1 cellular context compared by ENCODE assay signal in the genomic region with DNA sequence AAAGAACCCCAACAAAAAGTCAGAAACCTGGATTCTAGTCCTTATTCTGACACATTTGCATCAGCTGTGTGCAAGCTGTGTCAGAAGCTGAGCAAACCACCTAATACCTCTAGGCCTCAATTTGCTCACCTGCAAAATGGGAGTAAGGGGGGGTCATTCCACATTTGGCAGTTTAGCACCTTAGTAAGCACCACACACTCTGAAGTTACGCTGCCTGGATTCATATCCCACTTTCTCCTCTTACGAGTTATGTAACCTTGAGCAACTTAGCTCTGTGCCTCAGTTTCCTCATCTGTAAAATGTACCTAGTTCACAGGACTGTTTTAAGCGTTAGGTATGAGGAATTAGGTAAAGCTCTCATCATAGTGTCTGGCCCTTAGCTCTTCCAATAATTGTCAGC.
TF ChIP-seq lines count a peak whose summit lies in the region.

No MANE protein-coding gene starts in this region.

TF ChIP-seq in IMR-90, 13 proteins besides CTCF, POLR2A, EP300 and RAD21:
- TF ChIP-seq MAZ (IDR thresholded peaks at IDR 0.05; ENCODE audit: borderline replicate concordance, low read depth, low read length) (no peak), CEBPB (IDR thresholded peaks at IDR 0.05; ENCODE audit: low read depth, low read length) (no peak), SMC3 (IDR thresholded peaks at IDR 0.05; ENCODE audit: low read depth, low read length) (no peak), CHD1 (IDR thresholded peaks at IDR 0.05; ENCODE audit: low read depth, low read length) (no peak), MAFK (IDR thresholded peaks at IDR 0.05; ENCODE audit: low read depth, low read length) (no peak), FOS (IDR thresholded peaks at IDR 0.05; ENCODE audit: low read depth, low read length) (no peak), MXI1 (IDR thresholded peaks at IDR 0.05; ENCODE audit: borderline replicate concordance, low read depth, low read length) (no peak), NFE2L2 (IDR thresholded peaks at IDR 0.05; ENCODE audit: low read depth, low read length) (no peak), BHLHE40 (IDR thresholded peaks at IDR 0.05; ENCODE audit: low read depth, low read length) (no peak), RCOR1 (IDR thresholded peaks at IDR 0.05; ENCODE audit: insufficient replicate concordance, low read length) (no peak), RFX5 (IDR thresholded peaks at IDR 0.05; ENCODE audit: low read depth, low read length) (no peak)
- TF ChIP-seq, protein P1, sequence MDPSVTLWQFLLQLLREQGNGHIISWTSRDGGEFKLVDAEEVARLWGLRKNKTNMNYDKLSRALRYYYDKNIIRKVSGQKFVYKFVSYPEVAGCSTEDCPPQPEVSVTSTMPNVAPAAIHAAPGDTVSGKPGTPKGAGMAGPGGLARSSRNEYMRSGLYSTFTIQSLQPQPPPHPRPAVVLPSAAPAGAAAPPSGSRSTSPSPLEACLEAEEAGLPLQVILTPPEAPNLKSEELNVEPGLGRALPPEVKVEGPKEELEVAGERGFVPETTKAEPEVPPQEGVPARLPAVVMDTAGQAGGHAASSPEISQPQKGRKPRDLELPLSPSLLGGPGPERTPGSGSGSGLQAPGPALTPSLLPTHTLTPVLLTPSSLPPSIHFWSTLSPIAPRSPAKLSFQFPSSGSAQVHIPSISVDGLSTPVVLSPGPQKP (IDR thresholded peaks at IDR 0.05; ENCODE audit: borderline replicate concordance, low read depth, low read length) = no peak
- TF ChIP-seq, protein P2, sequence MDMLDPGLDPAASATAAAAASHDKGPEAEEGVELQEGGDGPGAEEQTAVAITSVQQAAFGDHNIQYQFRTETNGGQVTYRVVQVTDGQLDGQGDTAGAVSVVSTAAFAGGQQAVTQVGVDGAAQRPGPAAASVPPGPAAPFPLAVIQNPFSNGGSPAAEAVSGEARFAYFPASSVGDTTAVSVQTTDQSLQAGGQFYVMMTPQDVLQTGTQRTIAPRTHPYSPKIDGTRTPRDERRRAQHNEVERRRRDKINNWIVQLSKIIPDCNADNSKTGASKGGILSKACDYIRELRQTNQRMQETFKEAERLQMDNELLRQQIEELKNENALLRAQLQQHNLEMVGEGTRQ (IDR thresholded peaks at IDR 0.05; ENCODE audit: low read depth, low read length) = no peak
